Comparison of ENCODE assay signal across 15 cellular contexts in genomic region chr7:75891815-75892411, GRCh38.
"Had no signal": no experiment of that assay in that cellular context is flagged by ENCODE, and none has a peak within 500 bp of the region (broad histone marks: within the 10 kb centered on the region; RNA-seq: fewer than 3 reads in every experiment).

No MANE protein-coding gene starts in this region.

- DNase-seq: activated CD4-positive, alpha-beta T cell treated with anti-CD3 and anti-CD28 coated beads, Interleukin-2, amount 10 ng/mL, durations not matched to agents 24 days and 14 days; activated CD4-positive, CD25-positive, alpha-beta regulatory T cell; activated CD8-positive, alpha-beta memory T cell treated with anti-CD3 and anti-CD28 coated beads, Interleukin-2, amount 50 U/mL, for 4 hours; activated CD8-positive, alpha-beta T cell treated with anti-CD3 and anti-CD28 coated beads, Interleukin-2, amount 10 ng/mL, durations not matched to agents 7 days and 5 days; activated effector memory CD4-positive, alpha-beta T cell treated with anti-CD3 and anti-CD28 coated beads, Interleukin-2, amount 50 U/mL, for 16 hours; activated T-cell treated with anti-CD3 and anti-CD28 coated beads, Interleukin-2, amount 50 U/mL, for 48 hours; amniotic stem cell; foreskin melanocyte; natural killer cell; posterior cingulate gyrus; retina; stimulated activated naive CD4-positive, alpha-beta T cell treated with Interleukin-2 at 50 U/mL for 16 hours; SW 1271 had no signal

- H3K4me3 ChIP-seq: coronary artery had no signal

- H3K27me3 Mint-ChIP-seq: activated CD4-positive, alpha-beta T cell treated with anti-CD3 and anti-CD28 coated beads, Interleukin-2, amount 10 ng/mL, durations not matched to agents 24 days and 14 days; activated naive CD8-positive, alpha-beta T cell had no signal

- H3K9me3 Mint-ChIP-seq: activated CD4-positive, alpha-beta T cell treated with anti-CD3 and anti-CD28 coated beads, Interleukin-2, amount 10 ng/mL, durations not matched to agents 24 days and 14 days; natural killer cell had no signal

- H3K4me3 Mint-ChIP-seq: activated CD4-positive, alpha-beta T cell treated with anti-CD3 and anti-CD28 coated beads, Interleukin-2, amount 10 ng/mL, durations not matched to agents 24 days and 14 days; activated CD8-positive, alpha-beta T cell treated with anti-CD3 and anti-CD28 coated beads, Interleukin-2, amount 10 ng/mL, durations not matched to agents 7 days and 5 days; activated naive CD8-positive, alpha-beta T cell; natural killer cell had no signal

- H3K27ac Mint-ChIP-seq: activated CD8-positive, alpha-beta T cell treated with anti-CD3 and anti-CD28 coated beads, Interleukin-2, amount 10 ng/mL, durations not matched to agents 7 days and 5 days; activated naive CD8-positive, alpha-beta T cell; natural killer cell had no signal

- ATAC-seq: activated CD8-positive, alpha-beta T cell treated with anti-CD3 and anti-CD28 coated beads, Interleukin-2, amount 10 ng/mL, durations not matched to agents 7 days and 5 days; natural killer cell had no signal

- H3K36me3 Mint-ChIP-seq: activated naive CD8-positive, alpha-beta T cell; natural killer cell had no signal
